In genomic region chr16:55968221-55968620, GRCh38 we compare ENCODE assay signal across 24 cellular contexts.
"Had no signal": no experiment of that assay in that cellular context is flagged by ENCODE, and none has a peak within 500 bp of the region (broad histone marks: within the 10 kb centered on the region; RNA-seq: fewer than 3 reads in every experiment).

No MANE protein-coding gene starts in this region.

- DNase-seq: activated B cell treated with CpG ODN at 0.5 μM for 24 hours; activated CD4-positive, alpha-beta T cell treated with anti-CD3 and anti-CD28 coated beads for 1 hour; activated CD4-positive, alpha-beta T cell treated with anti-CD3 and anti-CD28 coated beads, Interleukin-2, amount 10 ng/mL, durations not matched to agents 24 days and 14 days; activated CD4-positive, alpha-beta T cell treated with anti-CD3 and anti-CD28 coated beads, Interleukin-2, amount 50 U/mL, for 48 hours; activated naive CD4-positive, alpha-beta T cell treated with anti-CD3 and anti-CD28 coated beads, Interleukin-2, amount 50 U/mL, for 16 hours; activated naive CD8-positive, alpha-beta T cell treated with anti-CD3 and anti-CD28 coated beads, Interleukin-2, amount 10 ng/mL, durations not matched to agents 7 days and 5 days; activated T-cell treated with anti-CD3 and anti-CD28 coated beads for 4 hours; activated T-cell treated with anti-CD3 and anti-CD28 coated beads, Interleukin-2, amount 50 U/mL, for 48 hours; adrenal gland; anterior cingulate cortex; cerebellar nuclear complex; KG1; NCI-H1048; NCI-H146; NCI-H187 treated with DMSO at 0.1 percent for 48 hours; NCI-H2081 treated with DMSO at 0.1 percent for 48 hours; NCI-H2171; NCI-H226; NCI-H526 treated with DMSO at 0.1 percent for 48 hours; NK-92 treated with Interleukin-12 subunit alpha and Interleukin-12 subunit beta, amount 100 ng/mL, for 24 hours; Peyer's patch; Right ventricle myocardium superior had no signal

- H3K27me3 ChIP-seq: adrenal gland, Peyer's patch, SJSA1 had no signal

- H3K4me3 ChIP-seq: adrenal gland, Peyer's patch, SJSA1 had no signal

- H3K4me1 ChIP-seq: adrenal gland, Peyer's patch, SJSA1 had no signal

- H3K36me3 ChIP-seq: adrenal gland, Peyer's patch, SJSA1 had no signal

- H3K27ac ChIP-seq: adrenal gland, Peyer's patch, RWPE1, SJSA1 had no signal

- H3K9me3 ChIP-seq: adrenal gland, Peyer's patch, SJSA1 had no signal
